In genomic region chr2:127175821-127176354, GRCh38 we compare ENCODE assay signal across 10 cellular contexts. TPM values are rescaled to one million over a fixed set of nuclear protein-coding genes. Genes with fewer than 3 reads are reported as not detected.
DNase-seq lines count a peak whose midpoint lies in the region; ATAC-seq and TF ChIP-seq lines count a peak whose summit lies in the region.
"Had no signal": no experiment of that assay in that cellular context is flagged by ENCODE, and none has a peak within 500 bp of the region (broad histone marks: within the 10 kb centered on the region; RNA-seq: fewer than 3 reads in every experiment).

No MANE protein-coding gene starts in this region.

- peaks cover 19 to 48% (median 42%) of the 10 kb centered on the region in 4 donors for H3K4me1 ChIP-seq in esophagus muscularis mucosa
- H3K4me1 ChIP-seq in mucosa of stomach (ENCODE audit: control insufficient read depth, insufficient read depth, low read length) = peaks cover 6% of the 10 kb centered on the region
- H3K4me1 ChIP-seq in testis = peaks cover 22% of the 10 kb centered on the region

- TF ChIP-seq POLR2A in esophagus muscularis mucosa (IDR thresholded peaks at IDR 0.05; ENCODE audit: low read depth) (no peak), testis (IDR thresholded peaks at IDR 0.05) (no peak)

- H3K4me3 ChIP-seq in esophagus muscularis mucosa (peak overlapping the region in 2 of 4 donors; percentile 7 to 15), mucosa of stomach (ENCODE audit: low read length) (no peak overlapping the region), testis (no peak overlapping the region)

- H3K27me3 ChIP-seq in esophagus muscularis mucosa = no peaks in the 10 kb centered on the region
- H3K27me3 ChIP-seq in mucosa of stomach (ENCODE audit: control insufficient read depth, insufficient read depth, low read length) = no peaks in the 10 kb centered on the region
- no peaks in the 10 kb centered on the region for H3K27me3 ChIP-seq in testis

- 67% methylated on average over 19 of the region's 19 CpGs for WGBS in esophagus muscularis mucosa
- 68 to 71% methylated on average over 11 to 19 of the region's 19 CpGs for WGBS in testis, 2 donors

- DNase-seq in HCEC 1CT (peak; percentile 27), esophagus muscularis mucosa (ENCODE audit: extremely low spot score) (no peak), testis (peak; percentile 39), SW480 (ENCODE audit: low spot score) (no peak), HuH-7 (ENCODE audit: low spot score) (no peak)
- DNase-seq: activated CD4-positive, alpha-beta T cell treated with anti-CD3 and anti-CD28 coated beads for 1 hour; stimulated activated CD4-positive, alpha-beta T cell treated with anti-CD3 and anti-CD28 coated beads, Interleukin-4, amount 100 ng/mL, for 4 hours had no signal

- TF ChIP-seq CTCF in esophagus muscularis mucosa (IDR thresholded peaks at IDR 0.05) (no peak), testis (IDR thresholded peaks at IDR 0.05) (no peak)

- H3K36me3 ChIP-seq in esophagus muscularis mucosa (no peaks in the 10 kb centered on the region), mucosa of stomach (ENCODE audit: control insufficient read depth, insufficient read depth, low read length) (no peaks in the 10 kb centered on the region), testis (ENCODE audit: low read depth, missing control alignments) (no peaks in the 10 kb centered on the region)

- TF ChIP-seq EP300 in esophagus muscularis mucosa (IDR thresholded peaks at IDR 0.05) = peak; percentile 64

- H3K9me3 ChIP-seq in esophagus muscularis mucosa (peaks cover 0 to 7% (median 4%) of the 10 kb centered on the region in 4 donors), mucosa of stomach (ENCODE audit: control insufficient read depth, low read length) (no peaks in the 10 kb centered on the region), testis (no peaks in the 10 kb centered on the region)

- H3K27ac ChIP-seq in esophagus muscularis mucosa (replicated peaks in 1 of 4) = peak overlapping the region; percentile 43 to 83 (median 74)
- H3K27ac ChIP-seq in testis = peak overlapping the region; percentile 37 to 56

- intact Hi-C loops in esophagus muscularis mucosa (cut with DNase I) (loop anchor here (10.0 kb wide), 1 partner anchor 111 kb away; no protein-coding TSS in a partner anchor), testis (cut with DNase I; ENCODE audit: low total_unique reads) (loop anchor here (10.0 kb wide), 1 partner anchor 91 kb away; no protein-coding TSS in a partner anchor)

- H3K9ac ChIP-seq in mucosa of stomach (ENCODE audit: low read length) = peak overlapping the region; percentile 38

- no peak for ATAC-seq in HG03457 (IDR thresholded peaks at IDR 0.05; ENCODE audit: unreplicated experiment)
- no peak for ATAC-seq in HG02798 (IDR thresholded peaks at IDR 0.05; ENCODE audit: poor library complexity, unreplicated experiment)

RNA-seq across cellular contexts. Expression of gene CYP27C1, which starts 44.2 kb away (rescaled TPM):
- under 1 TPM in 2 of 4 donors, not detected in 2; under 0.01 to 0.26 TPM for total RNA-seq in esophagus muscularis mucosa
- under 1 TPM; 0.50 to 0.55 TPM for total RNA-seq in testis
- polyA plus RNA-seq in testis (ENCODE audit: insufficient read depth, low read depth, low replicate concordance) = 0.47 TPM

Comparison
In these comparisons a context has a peak if more than half of its experiments do, and no peak if none do; other contexts are left out.
1. DNase-seq: peak in HCEC 1CT (single experiment) and testis (single experiment); none in esophagus muscularis mucosa (single experiment), SW480 (single experiment) and HuH-7 (single experiment).